Comparison of ENCODE assay signal across 15 cellular contexts in the genomic region with DNA sequence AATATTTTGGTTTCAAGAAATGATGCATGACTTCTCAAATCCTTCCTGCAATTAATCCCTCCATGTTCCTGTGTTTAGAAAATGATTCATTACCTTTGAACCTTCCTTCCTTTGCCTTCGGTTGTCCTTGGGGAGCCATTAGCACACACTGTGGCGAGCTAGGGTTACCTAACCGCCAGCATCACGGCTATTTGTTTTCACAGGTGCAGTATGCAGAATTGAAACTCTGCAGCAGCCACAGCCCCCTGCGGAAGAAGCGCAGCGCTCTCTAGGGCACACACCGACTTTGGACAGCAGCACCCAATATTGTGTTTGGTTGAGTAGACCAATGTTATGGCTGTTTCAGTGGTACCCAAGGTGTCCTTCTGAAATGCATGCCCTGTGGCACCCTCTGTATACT.
DNase-seq lines count a peak whose midpoint lies in the region; ATAC-seq, FAIRE-seq and TF ChIP-seq lines count a peak whose summit lies in the region.
"Had no signal": no experiment of that assay in that cellular context is flagged by ENCODE, and none has a peak within 500 bp of the region (broad histone marks: within the 10 kb centered on the region; RNA-seq: fewer than 3 reads in every experiment).

No MANE protein-coding gene starts in this region.

- TF ChIP-seq CTCF in nephron progenitor cell (IDR thresholded peaks at IDR 0.05) (no peak), GM10248 (IDR thresholded peaks at IDR 0.05; ENCODE audit: control extremely low read depth, extremely low read depth, low read depth, missing control alignments) (no peak)

- DNase-seq in NCI-H1092 (lab: John Stamatoyannopoulos, UW) (peak; percentile 35), NCI-H69 (lab: John Stamatoyannopoulos, UW) (peak; percentile 96), nephron progenitor cell (peak; percentile 59), GM10248 (ENCODE audit: extremely low spot score) (no peak), DMS 273 treated with DMSO at 0.1 percent for 48 hours (lab: John Stamatoyannopoulos, UW) (no peak), HTR-8/SVneo (ENCODE audit: insufficient read length, low spot score) (no peak)
- DNase-seq: activated CD4-positive, alpha-beta T cell treated with anti-CD3 and anti-CD28 coated beads for 4 hours; AML-193; effector CD8-positive, alpha-beta T cell; left cardiac atrium; small intestine; T-helper 2 cell had no signal

- peaks cover 5% of the 10 kb centered on the region for H3K27me3 Mint-ChIP-seq in nephron progenitor cell (ENCODE audit: low read depth, poor library complexity)
- H3K27me3 Mint-ChIP-seq: stimulated activated naive CD8-positive, alpha-beta T cell treated with anti-CD3 and anti-CD28 coated beads, Interleukin-15, Interleukin-2, amounts not matched to agents 100 ng/mL and 50 ng/mL, for 24 hours had no signal

- H3K4me1 Mint-ChIP-seq in nephron progenitor cell, result peaks cover 70% of the 10 kb centered on the region

- no peak overlapping the region for H3K4me3 Mint-ChIP-seq in nephron progenitor cell
- H3K4me3 Mint-ChIP-seq: stimulated activated naive CD8-positive, alpha-beta T cell treated with anti-CD3 and anti-CD28 coated beads, Interleukin-15, Interleukin-2, amounts not matched to agents 100 ng/mL and 50 ng/mL, for 24 hours had no signal

- peaks cover 4% of the 10 kb centered on the region for H3K36me3 Mint-ChIP-seq in nephron progenitor cell (ENCODE audit: low read depth)

- CTCF ChIA-PET in GM10248 (lab: Yijun Ruan, JAX), result no interaction called here

- no peak for FAIRE-seq in HTR-8/SVneo (lab: Jason Lieb, UNC)
- FAIRE-seq: small intestine had no signal

- ATAC-seq in GM19043 (IDR thresholded peaks at IDR 0.05; ENCODE audit: low read depth, unreplicated experiment), result peak; percentile 67
- ATAC-seq: HCT116, left cardiac atrium had no signal

- no peaks in the 10 kb centered on the region for H3K9me3 Mint-ChIP-seq in nephron progenitor cell

- H3K27ac Mint-ChIP-seq in nephron progenitor cell, result peak overlapping the region; percentile 95
- H3K27ac Mint-ChIP-seq: stimulated activated naive CD8-positive, alpha-beta T cell treated with anti-CD3 and anti-CD28 coated beads, Interleukin-15, Interleukin-2, amounts not matched to agents 100 ng/mL and 50 ng/mL, for 24 hours had no signal

- POLR2A ChIA-PET in GM10248 (lab: Yijun Ruan, JAX), result no interaction called here

Comparison
In these comparisons a context has a peak if more than half of its experiments do, and no peak if none do; other contexts are left out.
1. DNase-seq: peak in NCI-H1092 (single experiment), NCI-H69 (single experiment) and nephron progenitor cell (single experiment); none in GM10248 (single experiment), DMS 273 treated with DMSO at 0.1 percent for 48 hours (single experiment) and HTR-8/SVneo (single experiment).